9 cellular contexts compared by ENCODE assay signal in the genomic region with DNA sequence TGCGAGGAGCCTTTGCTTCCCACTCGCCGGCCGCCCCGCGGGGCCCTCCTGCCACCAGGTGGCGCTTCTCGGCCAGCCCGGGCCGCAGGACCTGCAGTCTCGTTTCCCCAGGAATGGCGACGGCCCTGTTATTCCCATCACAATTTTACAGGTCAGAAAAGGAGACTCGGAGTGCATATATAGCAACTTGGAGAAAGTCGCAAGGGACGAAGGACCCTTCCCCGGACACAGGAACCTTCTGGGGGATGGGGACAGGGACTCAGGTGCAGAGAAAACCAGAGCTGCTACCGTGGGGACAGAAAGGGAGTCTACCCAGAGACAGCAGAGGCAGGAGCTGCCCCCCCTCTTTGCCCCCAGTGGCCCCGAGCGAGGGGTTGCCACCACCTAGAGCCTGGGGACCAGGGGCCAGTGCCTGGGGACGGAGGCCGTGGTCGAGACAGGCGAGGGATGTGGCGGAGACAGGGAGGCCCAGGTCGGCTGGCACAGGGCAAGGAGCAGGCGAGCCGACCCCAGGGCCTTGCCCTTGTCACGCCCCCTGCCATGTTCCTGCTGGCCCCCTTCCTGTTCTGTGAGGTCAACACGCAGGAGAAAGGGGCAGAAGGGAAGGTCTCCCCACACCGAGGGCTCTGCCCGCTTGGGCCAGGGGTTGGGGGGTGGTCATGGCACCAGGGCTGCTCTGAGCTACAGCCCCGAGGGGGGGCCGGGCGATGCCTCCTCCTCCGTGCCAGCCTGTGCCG. TPM values are rescaled to one million over a fixed set of nuclear protein-coding genes. Genes with fewer than 3 reads are reported as not detected.
DNase-seq lines count a peak whose midpoint lies in the region; ATAC-seq and TF ChIP-seq lines count a peak whose summit lies in the region.
"Had no signal": no experiment of that assay in that cellular context is flagged by ENCODE, and none has a peak within 500 bp of the region (broad histone marks: within the 10 kb centered on the region; RNA-seq: fewer than 3 reads in every experiment).

No MANE protein-coding gene starts in this region.

- no peak for TF ChIP-seq POLR2A in esophagus squamous epithelium (IDR thresholded peaks at IDR 0.05)

- peaks cover 3% of the 10 kb centered on the region for H3K4me1 Mint-ChIP-seq in CD4-positive, alpha-beta T cell (ENCODE audit: low read depth)

- peak; percentile 56 for ATAC-seq in CD4-positive, alpha-beta T cell (ENCODE audit: poor library complexity)
- ATAC-seq in HG03196 (IDR thresholded peaks at IDR 0.05; ENCODE audit: unreplicated experiment): no peak

- 6 to 19% methylated on average over 12 of the region's 37 CpGs for WGBS in esophagus squamous epithelium, 2 donors

- H3K4me1 ChIP-seq in esophagus squamous epithelium: peaks cover 10 to 16% (median 10%) of the 10 kb centered on the region in 3 donors
- H3K4me1 ChIP-seq in muscle layer of colon (ENCODE audit: insufficient read depth, low read length): peaks cover 6% of the 10 kb centered on the region

- no peaks in the 10 kb centered on the region for H3K36me3 ChIP-seq in esophagus squamous epithelium
- no peaks in the 10 kb centered on the region for H3K36me3 ChIP-seq in muscle layer of colon (ENCODE audit: insufficient read depth, low read length)

- DNase-seq in CD4-positive, alpha-beta T cell: peak; percentile 47 to 82 (median 62)
- DNase-seq in HL-60 (ENCODE audit: low read depth in 1 of 2, low spot score in 1 of 2): peak; percentile 45 to 66
- peak; percentile 86 for DNase-seq in OCI-M1 (lab: John Stamatoyannopoulos, UW)
- peak; percentile 55 for DNase-seq in activated T-helper 1 cell treated with Interleukin-2 at 50 U/mL for 16 hours (ENCODE audit: low read depth)
- no peak for DNase-seq in esophagus squamous epithelium (lab: John Stamatoyannopoulos, UW)
- peak; percentile 51 for DNase-seq in stimulated activated CD8-positive, alpha-beta memory T cell treated with anti-CD3 and anti-CD28 coated beads, Interleukin-4, amount 100 ng/mL, for 24 hours (ENCODE audit: low read depth)

- no peaks in the 10 kb centered on the region for H3K9me3 Mint-ChIP-seq in CD4-positive, alpha-beta T cell

- TF ChIP-seq CTCF in CD4-positive, alpha-beta T cell (IDR thresholded peaks at IDR 0.05): peak; percentile 83
- peak; percentile 51 for TF ChIP-seq CTCF in HL-60 (IDR thresholded peaks at IDR 0.05; ENCODE audit: insufficient read depth, low read length)
- TF ChIP-seq CTCF in esophagus squamous epithelium (IDR thresholded peaks at IDR 0.05): peak; percentile 91 to 97 (median 94)

- H3K4me3 Mint-ChIP-seq in CD4-positive, alpha-beta T cell: peak overlapping the region; percentile 59

- no peak overlapping the region for H3K27ac Mint-ChIP-seq in CD4-positive, alpha-beta T cell

- H3K27ac ChIP-seq in CD4-positive, alpha-beta T cell (ENCODE audit: low read depth, low read length): no peak overlapping the region
- H3K27ac ChIP-seq in HL-60 (replicated peaks) (no peak overlapping the region), esophagus squamous epithelium (peak overlapping the region in 3 of 4 donors; percentile 51 to 65 (median 53)), muscle layer of colon (ENCODE audit: low read depth, low read length) (peak overlapping the region; percentile 50)

- H3K27me3 Mint-ChIP-seq in CD4-positive, alpha-beta T cell: peaks cover 10% of the 10 kb centered on the region

- H3K4me3 ChIP-seq in HL-60 (replicated peaks; ENCODE audit: insufficient read depth, low read length) (peak overlapping the region; percentile 16), esophagus squamous epithelium (peak overlapping the region in 3 of 4 donors; percentile 3 to 58 (median 36)), muscle layer of colon (ENCODE audit: low read depth in 1 of 2, low read length in 2 of 2) (peak overlapping the region; percentile 47 to 58)

- H3K27me3 ChIP-seq in CD4-positive, alpha-beta T cell (ENCODE audit: control insufficient read depth, insufficient read depth, low read length): peaks cover 10% of the 10 kb centered on the region
- peaks cover 16% of the 10 kb centered on the region for H3K27me3 ChIP-seq in HL-60 (ENCODE audit: insufficient read depth, poor library complexity, severe bottlenecking)
- H3K27me3 ChIP-seq in esophagus squamous epithelium: peaks cover 0 to 43% (median 0%) of the 10 kb centered on the region in 4 donors
- peaks cover 0 to 12% of the 10 kb centered on the region in 2 donors for H3K27me3 ChIP-seq in muscle layer of colon (ENCODE audit: control insufficient read depth in 1 of 2, insufficient read depth in 2 of 2, low read length in 2 of 2)

- no peaks in the 10 kb centered on the region for H3K9me3 ChIP-seq in CD4-positive, alpha-beta T cell (ENCODE audit: control insufficient read depth, low read length)
- H3K9me3 ChIP-seq in esophagus squamous epithelium (no peaks in the 10 kb centered on the region), muscle layer of colon (ENCODE audit: low read length) (no peaks in the 10 kb centered on the region)

- CTCF ChIA-PET in CD4-positive, alpha-beta T cell (lab: Charles Lee): interaction anchor here (0.5 to 4.2 kb wide), 29 partner anchors 12 to 1410 kb away, joined by 3 to 116 read pairs (median 4); partner anchors contain the start of gene SYT8

- POLR2A ChIA-PET in CD4-positive, alpha-beta T cell (lab: Charles Lee): interaction anchor here (0.7 to 1.7 kb wide), 5 partner anchors 64 to 307 kb away, joined by 3 to 14 read pairs (median 5); partner anchors contain the start of gene CTSD

- no peaks in the 10 kb centered on the region for H3K36me3 Mint-ChIP-seq in CD4-positive, alpha-beta T cell (ENCODE audit: low read depth)

- intact Hi-C loops in CD4-positive, alpha-beta T cell (cut with DNase I, micrococcal nuclease): loop anchor here (1.0 to 5.0 kb wide), 5 partner anchors 41 to 459 kb away; no protein-coding TSS in a partner anchor
- intact Hi-C loops in esophagus squamous epithelium (cut with DNase I): loop anchor here (5.0 to 10.0 kb wide), 4 partner anchors 36 to 461 kb away; partner anchors contain the start of gene SYT8

- H3K9ac ChIP-seq in muscle layer of colon (ENCODE audit: low read length): peak overlapping the region; percentile 65

RNA-seq across cellular contexts. Expression of gene KRTAP5-6, which starts 3.5 kb away (rescaled TPM):
- not detected for total RNA-seq in CD4-positive, alpha-beta T cell
- not detected for total RNA-seq in esophagus squamous epithelium
- total RNA-seq: T-helper 2 cell treated with Interferon-gamma antibody and Interleukin-4, amounts not matched to agents 100 ng/mL and 5 ng/mL, for 36 hours had no signal

RNA-seq across cellular contexts. Expression of gene IFITM10, which starts 56.9 kb away (rescaled TPM):
- total RNA-seq in CD4-positive, alpha-beta T cell: 1 to 10 TPM; 1.7 TPM
- 1 to 10 TPM in 3 of 4 donors, under 1 TPM in 1; 0.88 to 6.3 (median 2.4) TPM for total RNA-seq in esophagus squamous epithelium

Comparison
In these comparisons a context has a peak if more than half of its experiments do, and no peak if none do; other contexts are left out.
1. H3K27ac ChIP-seq: peak in esophagus squamous epithelium (3 of 4) and muscle layer of colon (single experiment); none in CD4-positive, alpha-beta T cell (single experiment) and HL-60 (single experiment).
2. Peak in every context shown above with its lines, with median percentiles within 50 percentile points of each other: CTCF ChIP-seq and H3K4me3 ChIP-seq.